Comparison of ENCODE assay signal across 15 cellular contexts in the genomic region with DNA sequence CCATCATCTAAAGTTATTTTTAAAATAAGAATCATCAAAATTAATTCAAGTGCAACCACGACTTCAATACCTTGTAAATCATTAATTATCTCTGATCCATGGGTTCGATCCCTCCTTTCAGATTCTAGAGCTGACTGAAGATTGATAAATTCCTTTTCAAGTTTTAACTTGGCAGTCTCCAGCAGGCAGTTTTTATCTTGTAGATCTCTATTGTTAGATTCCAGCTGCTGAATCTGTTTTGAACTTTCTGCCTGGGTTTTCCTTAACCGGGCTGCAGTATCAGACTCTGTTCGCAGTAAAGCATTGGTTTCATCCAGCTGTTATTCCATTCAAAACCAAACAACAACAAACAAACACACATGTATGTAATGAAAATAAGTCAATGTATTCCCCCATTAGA. TPM values are rescaled to one million over a fixed set of nuclear protein-coding genes. Genes with fewer than 3 reads are reported as not detected.
DNase-seq lines count a peak whose midpoint lies in the region; ATAC-seq and TF ChIP-seq lines count a peak whose summit lies in the region.
"Had no signal": no experiment of that assay in that cellular context is flagged by ENCODE, and none has a peak within 500 bp of the region (broad histone marks: within the 10 kb centered on the region; RNA-seq: fewer than 3 reads in every experiment).

No MANE protein-coding gene starts in this region.

- CTCF ChIA-PET in SK-N-SH (lab: Yijun Ruan, JAX): interaction anchor here (0.5 to 2.4 kb wide), 7 partner anchors 13 to 538 kb away, joined by 3 to 4 read pairs (median 3); no protein-coding TSS in a partner anchor
- CTCF ChIA-PET in HCT116 (lab: Charles Lee): no interaction called here
- CTCF ChIA-PET in mammary epithelial cell (lab: Charles Lee; ENCODE audit: low non-redundant PET): no interaction called here

- H3K79me2 ChIP-seq in SK-N-SH (ENCODE audit: insufficient read depth): no peaks in the 10 kb centered on the region
- H3K79me2 ChIP-seq in HCT116 (ENCODE audit: insufficient read depth, low read length): no peaks in the 10 kb centered on the region
- no peaks in the 10 kb centered on the region for H3K79me2 ChIP-seq in mammary epithelial cell (ENCODE audit: insufficient read depth, low read length)
- H3K79me2 ChIP-seq in smooth muscle cell (ENCODE audit: low read depth): no peaks in the 10 kb centered on the region

- H3K36me3 ChIP-seq in SK-N-SH (replicated peaks in 1 of 2; ENCODE audit: control insufficient read depth in 1 of 2, insufficient read depth in 2 of 2, low read length in 1 of 2) (peaks cover 75 to 80% of the 10 kb centered on the region in 2 experiments), HCT116 (ENCODE audit: control insufficient read depth in 1 of 2, insufficient read depth in 2 of 2, low read length in 2 of 2) (peaks cover 23 to 24% of the 10 kb centered on the region in 2 experiments), mammary epithelial cell (ENCODE audit: insufficient read depth, low read length) (peaks cover 40% of the 10 kb centered on the region), smooth muscle cell (ENCODE audit: low read depth) (peaks cover 31% of the 10 kb centered on the region)

- H3K9ac ChIP-seq in SK-N-SH: no peak overlapping the region
- H3K9ac ChIP-seq in HCT116 (ENCODE audit: low read length): no peak overlapping the region
- no peak overlapping the region for H3K9ac ChIP-seq in mammary epithelial cell (ENCODE audit: insufficient read depth, low read length)
- no peak overlapping the region for H3K9ac ChIP-seq in smooth muscle cell (ENCODE audit: low read depth)
- H3K9ac ChIP-seq: BLaER1 had no signal

- no peak overlapping the region for H3K4me3 ChIP-seq in SK-N-SH (ENCODE audit: low read depth in 2 of 2, low read length in 1 of 2)
- H3K4me3 ChIP-seq in HCT116 (replicated peaks in 1 of 2; ENCODE audit: low read depth in 1 of 2, low read length in 2 of 2): no peak overlapping the region
- no peak overlapping the region for H3K4me3 ChIP-seq in mammary epithelial cell (replicated peaks in 1 of 3; ENCODE audit: insufficient read depth in 1 of 3, low read depth in 2 of 3, low read length in 3 of 3)
- no peak overlapping the region for H3K4me3 ChIP-seq in smooth muscle cell
- H3K4me3 ChIP-seq: BLaER1, GM23338 had no signal

- DNase-seq in SK-N-SH (peak; percentile 13), HCT116 (ENCODE audit: low read depth, low spot score) (no peak), mammary epithelial cell (no peak), smooth muscle cell (lab: John Stamatoyannopoulos, UW; ENCODE audit: unreplicated experiment) (no peak), NCI-H1092 (lab: John Stamatoyannopoulos, UW) (no peak)
- DNase-seq: Calu3; CD4-positive, alpha-beta memory T cell; DND-41; EL; H7 had no signal

- WGBS in SK-N-SH (ENCODE audit: low lambda C conversion rate): 75% methylated on average over 4 of the region's 4 CpGs
- WGBS in mammary epithelial cell (ENCODE audit: low coverage, missing lambda C conversion rate): 43% methylated on average over 4 of the region's 4 CpGs
- WGBS in smooth muscle cell (ENCODE audit: low lambda C conversion rate): 89% methylated on average over 4 of the region's 4 CpGs

- intact Hi-C loops in HCT116 (cut with micrococcal nuclease): no loop called here
- intact Hi-C loops in mammary epithelial cell (cut with micrococcal nuclease): no loop called here

- H4K20me1 ChIP-seq in SK-N-SH (ENCODE audit: insufficient read depth): no peaks in the 10 kb centered on the region
- peaks cover 5% of the 10 kb centered on the region for H4K20me1 ChIP-seq in HCT116 (ENCODE audit: insufficient read depth)
- H4K20me1 ChIP-seq in mammary epithelial cell (ENCODE audit: insufficient read depth, low read length): no peaks in the 10 kb centered on the region
- peaks cover 11% of the 10 kb centered on the region for H4K20me1 ChIP-seq in smooth muscle cell (ENCODE audit: low read depth)
- H4K20me1 ChIP-seq: BLaER1 had no signal

- H3K27me3 ChIP-seq in SK-N-SH (ENCODE audit: insufficient read depth) (no peaks in the 10 kb centered on the region), HCT116 (ENCODE audit: insufficient read depth, low read length) (no peaks in the 10 kb centered on the region), mammary epithelial cell (ENCODE audit: insufficient read depth, low read length) (no peaks in the 10 kb centered on the region), smooth muscle cell (ENCODE audit: low read depth) (no peaks in the 10 kb centered on the region)
- H3K27me3 ChIP-seq: BLaER1 had no signal

- H3K9me3 ChIP-seq in SK-N-SH (no peaks in the 10 kb centered on the region), HCT116 (ENCODE audit: control insufficient read depth in 1 of 2, insufficient read depth in 1 of 2, low read depth in 1 of 2, low read length in 2 of 2) (no peaks in the 10 kb centered on the region), mammary epithelial cell (replicated peaks; ENCODE audit: insufficient read depth, low read length) (no peaks in the 10 kb centered on the region), smooth muscle cell (replicated peaks; ENCODE audit: low read depth) (no peaks in the 10 kb centered on the region)
- H3K9me3 ChIP-seq: BLaER1 had no signal

- H3K27ac ChIP-seq in SK-N-SH (ENCODE audit: low read depth in 2 of 2, low read length in 1 of 2) (no peak overlapping the region; a peak in 1 of 4 replicates), HCT116 (ENCODE audit: low read depth, low read length) (no peak overlapping the region), mammary epithelial cell (ENCODE audit: insufficient read depth, low read depth, low read length) (no peak overlapping the region), smooth muscle cell (ENCODE audit: low read depth) (peak overlapping the region; percentile 73)
- H3K27ac ChIP-seq: 22Rv1, BLaER1 had no signal

- RAD21 ChIA-PET in HCT116 (lab: Charles Lee; ENCODE audit: low non-redundant PET in 1 of 2, low total read pairs in 2 of 2, uncharacterized antibody in 2 of 2, unreplicated experiment in 2 of 2): no interaction called here

- ATAC-seq in SK-N-SH treated with all-trans-retinoic acid at 6 μM for 48 hours (no peak), HCT116 (no peak), GM18873 (IDR thresholded peaks at IDR 0.05; ENCODE audit: low FRiP score, unreplicated experiment) (no peak)
- ATAC-seq: GM23338 had no signal

- TF ChIP-seq POLR2A in HCT116 (IDR thresholded peaks at IDR 0.05; ENCODE audit: borderline replicate concordance, extremely low read depth, insufficient read depth, insufficient read length): no peak

- H3K9me2 ChIP-seq in SK-N-SH (no peaks in the 10 kb centered on the region), HCT116 (ENCODE audit: insufficient read depth) (no peaks in the 10 kb centered on the region)

- TF ChIP-seq EP300 in SK-N-SH (IDR thresholded peaks at IDR 0.05; ENCODE audit: borderline replicate concordance in 1 of 2, low read depth in 1 of 2, low read length in 1 of 2): no peak

- TF ChIP-seq CTCF in SK-N-SH (IDR thresholded peaks at IDR 0.05): no peak
- no peak for TF ChIP-seq CTCF in HCT116 (IDR thresholded peaks at IDR 0.05 in 2 of 3, conservative IDR thresholded peaks at IDR 0.05 in 1 of 3; ENCODE audit: borderline replicate concordance in 1 of 3, insufficient read depth in 1 of 3, low read depth in 2 of 3, low read length in 2 of 3)
- TF ChIP-seq CTCF in mammary epithelial cell (conservative IDR thresholded peaks at IDR 0.05 in 1 of 2, IDR thresholded peaks at IDR 0.05 in 1 of 2; ENCODE audit: extremely low read depth in 1 of 2, insufficient read depth in 1 of 2, low read depth in 1 of 2, low read length in 2 of 2): no peak
- no peak for TF ChIP-seq CTCF in smooth muscle cell (IDR thresholded peaks at IDR 0.05; ENCODE audit: borderline replicate concordance, insufficient read depth, poor library complexity, severe bottlenecking)

- TSS peak; percentile 23 for BruUV-seq in HCT116 (replicated peaks; lab: Mats Ljungman, UMichigan)
- TSS peak; percentile 78 for BruUV-seq in mammary epithelial cell (replicated peaks; lab: Mats Ljungman, UMichigan)

- POLR2A ChIA-PET in SK-N-SH (lab: Yijun Ruan, JAX) (no interaction called here), HCT116 (lab: Charles Lee) (no interaction called here)

- dilution Hi-C loops in mammary epithelial cell (cut with HindIII; ENCODE audit: low sequenced_read_pairs): no loop called here

- no peaks in the 10 kb centered on the region; a peak in 1 of 4 replicates for H3K4me1 ChIP-seq in SK-N-SH (ENCODE audit: control insufficient read depth in 1 of 2, insufficient read depth in 2 of 2, low read depth in 1 of 2, low read length in 1 of 2)
- no peaks in the 10 kb centered on the region for H3K4me1 ChIP-seq in HCT116 (ENCODE audit: control insufficient read depth in 1 of 2, insufficient read depth in 2 of 2, low read length in 2 of 2)
- no peaks in the 10 kb centered on the region for H3K4me1 ChIP-seq in mammary epithelial cell (ENCODE audit: insufficient read depth, low read length)
- H3K4me1 ChIP-seq in smooth muscle cell (ENCODE audit: low read depth): no peaks in the 10 kb centered on the region
- H3K4me1 ChIP-seq: BLaER1 had no signal

- TF ChIP-seq RAD21 in SK-N-SH (IDR thresholded peaks at IDR 0.05; ENCODE audit: low read length) (no peak), HCT116 (IDR thresholded peaks at IDR 0.05; ENCODE audit: low read depth) (no peak)

- in situ Hi-C loops in mammary epithelial cell (cut with MboI; ENCODE audit: low sequenced_read_pairs in 2 of 2): no loop called here

- no peak overlapping the region for H3K4me2 ChIP-seq in SK-N-SH
- H3K4me2 ChIP-seq in HCT116 (ENCODE audit: low read length): no peak overlapping the region
- H3K4me2 ChIP-seq in mammary epithelial cell (ENCODE audit: insufficient read depth, low read depth, low read length): no peak overlapping the region
- H3K4me2 ChIP-seq in smooth muscle cell: no peak overlapping the region
- H3K4me2 ChIP-seq: BLaER1, GM23338 had no signal

- H2AFZ ChIP-seq in SK-N-SH (ENCODE audit: low read depth): no peak overlapping the region
- H2AFZ ChIP-seq in HCT116 (ENCODE audit: low read depth, low read length, poor library complexity, severe bottlenecking): no peak overlapping the region
- H2AFZ ChIP-seq in mammary epithelial cell (ENCODE audit: low read depth, low read length): no peak overlapping the region
- no peak overlapping the region for H2AFZ ChIP-seq in smooth muscle cell (ENCODE audit: low read depth)
- H2AFZ ChIP-seq: GM23338 had no signal

- peaks cover 13% of the 10 kb centered on the region for H3F3A ChIP-seq in SK-N-SH (replicated peaks; ENCODE audit: insufficient read depth)
- no peaks in the 10 kb centered on the region for H3F3A ChIP-seq in smooth muscle cell (ENCODE audit: low read depth)

TF ChIP-seq in SK-N-SH treated with all-trans-retinoic acid at 6 μM for 48 hours, 23 proteins besides CTCF, POLR2A, EP300 and RAD21 (continues in another document):
- TF ChIP-seq ZNF565 (CRISPR knock-in tag; conservative IDR thresholded peaks at IDR 0.05; ENCODE audit: low read depth): no peak

RNA-seq across cellular contexts. Expression of a gene that starts 59.5 kb away (rescaled TPM):
- polyA plus RNA-seq in SK-N-SH (2012; rRNA removed) (49.0 and 53.9 TPM in 2 replicates), mammary epithelial cell (18.5 TPM), smooth muscle cell (27.4 and 33.5 TPM in 2 replicates)
- 43.8 and 49.4 TPM in 2 replicates for polyA plus RNA-seq in SK-N-SH (2012; cell fraction: cytosol; rRNA removed)
- polyA plus RNA-seq in SK-N-SH (2012; cell fraction: nucleus; rRNA removed): 40.4 and 57.5 TPM in 2 replicates
- total RNA-seq in HCT116 (2021; ENCODE audit: unreplicated experiment) (15.9 TPM), mammary epithelial cell (10 to 100 TPM; 16.1 to 23.3 TPM), smooth muscle cell (37.2 and 41.0 TPM in 2 replicates)
- polyA plus RNA-seq in HCT116 (2012): 25.7 and 34.9 TPM in 2 replicates
- 11.6 TPM for polyA minus RNA-seq in mammary epithelial cell
